ENCODE assay signal across 17 cellular contexts in genomic region chr14:101481557-101481956, GRCh38.
DNase-seq lines count a peak whose midpoint lies in the region; ATAC-seq and TF ChIP-seq lines count a peak whose summit lies in the region.
"Had no signal": no experiment of that assay in that cellular context is flagged by ENCODE, and none has a peak within 500 bp of the region (broad histone marks: within the 10 kb centered on the region; RNA-seq: fewer than 3 reads in every experiment).

No MANE protein-coding gene starts in this region.

- TF ChIP-seq CTCF in PC-9 (conservative IDR thresholded peaks at IDR 0.05) (no peak), body of pancreas (IDR thresholded peaks at IDR 0.05) (no peak), lower lobe of right lung (IDR thresholded peaks at IDR 0.05) (no peak), type B pancreatic cell (conservative IDR thresholded peaks at IDR 0.05) (no peak)

- no peaks in the 10 kb centered on the region for H3K79me2 ChIP-seq in PC-9 (ENCODE audit: low read depth)

- CTCF ChIA-PET in PC-9 (lab: Charles Lee), result no interaction called here

- no peak overlapping the region for H3K27ac Mint-ChIP-seq in type B pancreatic cell
- H3K27ac Mint-ChIP-seq: CD8-positive, alpha-beta T cell; stimulated activated naive B cell treated with anti-CD40 and anti-IgM and Interleukin-4, amounts not matched to agents 10 μg/mL and 1 μg/mL and 100 μg/mL, for 72 hours had no signal

- H3K4me3 ChIP-seq in PC-9 (peak overlapping the region; percentile 44; the same call in 1 of the 2 replicates), body of pancreas (no peak overlapping the region), lower lobe of right lung (no peak overlapping the region)
- H3K4me3 ChIP-seq: K562 had no signal

- H3K36me3 ChIP-seq in PC-9 (ENCODE audit: low read depth) (no peaks in the 10 kb centered on the region), body of pancreas (replicated peaks in 1 of 2; ENCODE audit: insufficient read depth in 1 of 2, low read depth in 2 of 2) (no peaks in the 10 kb centered on the region), lower lobe of right lung (no peaks in the 10 kb centered on the region)

- H3K4me1 Mint-ChIP-seq in type B pancreatic cell (ENCODE audit: unreplicated experiment), result peaks cover 28% of the 10 kb centered on the region
- H3K4me1 Mint-ChIP-seq: stimulated activated naive B cell treated with anti-CD40 and anti-IgM and Interleukin-4, amounts not matched to agents 10 μg/mL and 1 μg/mL and 100 μg/mL, for 72 hours had no signal

- H3K9me2 ChIP-seq in PC-9 (ENCODE audit: insufficient read depth), result no peaks in the 10 kb centered on the region

- WGBS in body of pancreas, 2 donors, result 61 to 66% methylated on average over 5 of the region's 5 CpGs

- H3K36me3 Mint-ChIP-seq in type B pancreatic cell, result no peaks in the 10 kb centered on the region
- H3K36me3 Mint-ChIP-seq: CD8-positive, alpha-beta T cell; stimulated activated naive B cell treated with anti-CD40 and anti-IgM and Interleukin-4, amounts not matched to agents 10 μg/mL and 1 μg/mL and 100 μg/mL, for 72 hours had no signal

- intact Hi-C loops in PC-9 (cut with micrococcal nuclease; ENCODE audit: unreplicated experiment) (loop anchor here (1.0 kb wide), 1 partner anchor 71 kb away; no protein-coding TSS in a partner anchor), body of pancreas (cut with DNase I) (no loop called here), lower lobe of right lung (cut with DNase I) (no loop called here)

- no TSS peak for BruUV-seq in PC-9 (replicated peaks; lab: Mats Ljungman, UMichigan)

- H3K4me3 Mint-ChIP-seq in type B pancreatic cell, result no peak overlapping the region
- H3K4me3 Mint-ChIP-seq: CD8-positive, alpha-beta T cell; stimulated activated naive B cell treated with anti-CD40 and anti-IgM and Interleukin-4, amounts not matched to agents 10 μg/mL and 1 μg/mL and 100 μg/mL, for 72 hours had no signal

- H3K27me3 ChIP-seq in PC-9 (ENCODE audit: insufficient read depth, low read depth) (no peaks in the 10 kb centered on the region), body of pancreas (no peaks in the 10 kb centered on the region), lower lobe of right lung (ENCODE audit: low read depth) (peaks cover 5% of the 10 kb centered on the region)

- no peak for TF ChIP-seq POLR2A in body of pancreas (IDR thresholded peaks at IDR 0.05)

- peaks cover 57% of the 10 kb centered on the region for H3F3A ChIP-seq in PC-9 (ENCODE audit: insufficient read depth, low read depth)

- H3K4me2 ChIP-seq in PC-9, result peak overlapping the region; percentile 79

- H3K9me3 ChIP-seq in PC-9 (ENCODE audit: insufficient read depth, low read depth) (peaks cover 28% of the 10 kb centered on the region), body of pancreas (no peaks in the 10 kb centered on the region), lower lobe of right lung (peaks cover 7% of the 10 kb centered on the region)

- H2AFZ ChIP-seq in PC-9, result peak overlapping the region; percentile 66

- H3K27ac ChIP-seq in PC-9, result peak overlapping the region; percentile 89
- H3K27ac ChIP-seq in body of pancreas, result peak overlapping the region in 1 of 4 donors; percentile 36
- H3K27ac ChIP-seq in lower lobe of right lung, result no peak overlapping the region

- no peak for DNase-seq in PC-9
- DNase-seq in body of pancreas, result peak in 3 of 4 donors; percentile 18 to 59 (median 46)
- DNase-seq in lower lobe of right lung, result peak; percentile 24
- peak; percentile 22 for DNase-seq in type B pancreatic cell (ENCODE audit: extremely low spot score, unreplicated experiment)
- DNase-seq in activated CD4-positive, alpha-beta T cell treated with anti-CD3 and anti-CD28 coated beads for 1 hour, result no peak
- DNase-seq in H4 (ENCODE audit: low spot score), result no peak
- DNase-seq: activated CD4-positive, alpha-beta T cell treated with anti-CD3 and anti-CD28 coated beads for 48 hours; activated naive CD4-positive, alpha-beta T cell; activated T-cell treated with anti-CD3 and anti-CD28 coated beads, Interleukin-2, amount 50 U/mL, for 48 hours; amniotic stem cell; cortex of kidney; NCI-H1417 treated with DMSO at 0.1 percent for 48 hours; stimulated activated CD4-positive, alpha-beta T cell treated with anti-CD3 and anti-CD28 coated beads, Interleukin-4, amount 100 ng/mL, for 24 hours; stimulated activated naive B cell treated with anti-CD40 and anti-IgM and Interleukin-4, amounts not matched to agents 10 μg/mL and 1 μg/mL and 100 μg/mL, for 72 hours had no signal

- no peaks in the 10 kb centered on the region for H4K20me1 ChIP-seq in PC-9 (ENCODE audit: insufficient read depth)

- peaks cover 52% of the 10 kb centered on the region for H3K4me1 ChIP-seq in PC-9 (replicated peaks; ENCODE audit: insufficient read depth)
- peaks cover 31% of the 10 kb centered on the region for H3K4me1 ChIP-seq in body of pancreas
- H3K4me1 ChIP-seq in lower lobe of right lung, result peaks cover 4% of the 10 kb centered on the region

- H3K27me3 Mint-ChIP-seq in type B pancreatic cell, result peaks cover 7% of the 10 kb centered on the region

- ATAC-seq in body of pancreas (no peak), lower lobe of right lung (no peak), HG02678 (IDR thresholded peaks at IDR 0.05; ENCODE audit: unreplicated experiment) (no peak)
- ATAC-seq: CD8-positive, alpha-beta T cell; K562; stimulated activated naive B cell treated with anti-CD40 and anti-IgM and Interleukin-4, amounts not matched to agents 10 μg/mL and 1 μg/mL and 100 μg/mL, for 72 hours had no signal

- no peaks in the 10 kb centered on the region for H3K9me3 Mint-ChIP-seq in type B pancreatic cell

- POLR2A ChIA-PET in PC-9 (lab: Charles Lee; ENCODE audit: unreplicated experiment), result interaction anchor here (0.5 to 0.7 kb wide), 2 partner anchors 328 to 1278 kb away, joined by 4 to 10 read pairs; no protein-coding TSS in a partner anchor

Comparison
In these comparisons a context has a peak if more than half of its experiments do, and no peak if none do; other contexts are left out.
1. DNase-seq: peak in body of pancreas (3 of 4), lower lobe of right lung (single experiment) and type B pancreatic cell (single experiment); none in PC-9 (0 of 2), activated CD4-positive, alpha-beta T cell treated with anti-CD3 and anti-CD28 coated beads for 1 hour (single experiment) and H4 (single experiment).